ENCODE assay signal across 13 cellular contexts in genomic region chr4:174198396-174199179, GRCh38.
DNase-seq lines count a peak whose midpoint lies in the region; ATAC-seq lines count a peak whose summit lies in the region.
"Had no signal": no experiment of that assay in that cellular context is flagged by ENCODE, and none has a peak within 500 bp of the region (broad histone marks: within the 10 kb centered on the region; RNA-seq: fewer than 3 reads in every experiment).

No MANE protein-coding gene starts in this region.

- H3K4me3 ChIP-seq in rectal smooth muscle tissue (ENCODE audit: low read length), result no peak overlapping the region
- H3K4me3 ChIP-seq: gastroesophageal sphincter, tibial artery had no signal

- no peak overlapping the region for H3K9ac ChIP-seq in rectal smooth muscle tissue (ENCODE audit: low read length)

- no peaks in the 10 kb centered on the region for H3K36me3 ChIP-seq in rectal smooth muscle tissue (ENCODE audit: control insufficient read depth, insufficient read depth, low read length)
- H3K36me3 ChIP-seq: gastroesophageal sphincter, tibial artery had no signal

- H3K4me1 ChIP-seq in rectal smooth muscle tissue (ENCODE audit: control insufficient read depth, insufficient read depth, low read length), result peaks cover 14% of the 10 kb centered on the region
- H3K4me1 ChIP-seq: gastroesophageal sphincter had no signal

- DNase-seq in GM04504 (ENCODE audit: low read depth) (peak; percentile 67), RPMI7951 (ENCODE audit: low read depth) (peak; percentile 71), dermis microvascular lymphatic vessel endothelial cell (ENCODE audit: low read depth in 2 of 2) (peak; percentile 5 to 47), COLO829 (ENCODE audit: low spot score) (no peak), NCI-H146 treated with DMSO at 0.1 percent for 48 hours (lab: John Stamatoyannopoulos, UW; ENCODE audit: unreplicated experiment) (no peak)
- DNase-seq: activated CD8-positive, alpha-beta memory T cell treated with anti-CD3 and anti-CD28 coated beads for 24 hours; DMS153; T-helper 1 cell; tibial artery had no signal

- H3K27ac ChIP-seq in rectal smooth muscle tissue (ENCODE audit: low read depth, low read length), result peak overlapping the region; percentile 55
- H3K27ac ChIP-seq: gastroesophageal sphincter, tibial artery had no signal

- ATAC-seq in GM19452 (IDR thresholded peaks at IDR 0.05; ENCODE audit: unreplicated experiment) (no peak), HG03108 (IDR thresholded peaks at IDR 0.05; ENCODE audit: unreplicated experiment) (no peak)
- ATAC-seq: gastroesophageal sphincter had no signal

- H3K27me3 ChIP-seq in rectal smooth muscle tissue (ENCODE audit: control insufficient read depth, insufficient read depth, low read length), result no peaks in the 10 kb centered on the region

Comparison
In these comparisons a context has a peak if more than half of its experiments do, and no peak if none do; other contexts are left out.
1. DNase-seq: peak in GM04504 (single experiment), RPMI7951 (single experiment) and dermis microvascular lymphatic vessel endothelial cell (2 of 2); none in COLO829 (single experiment) and NCI-H146 treated with DMSO at 0.1 percent for 48 hours (single experiment).